ENCODE assay signal across 17 cellular contexts in genomic region chr6:152893187-152893586, GRCh38.
DNase-seq lines count a peak whose midpoint lies in the region; ATAC-seq, FAIRE-seq and TF ChIP-seq lines count a peak whose summit lies in the region.
"Had no signal": no experiment of that assay in that cellular context is flagged by ENCODE, and none has a peak within 500 bp of the region (broad histone marks: within the 10 kb centered on the region; RNA-seq: fewer than 3 reads in every experiment).

No MANE protein-coding gene starts in this region.

- POLR2A ChIA-PET in Caco-2 (lab: Charles Lee): no interaction called here

- H3K4me3 Mint-ChIP-seq in activated CD4-positive, alpha-beta T cell treated with anti-CD3 and anti-CD28 coated beads, Interleukin-2, amount 10 ng/mL, durations not matched to agents 24 days and 14 days: no peak overlapping the region
- H3K4me3 Mint-ChIP-seq in Caco-2 (ENCODE audit: unreplicated experiment): no peak overlapping the region
- H3K4me3 Mint-ChIP-seq: CD14-positive monocyte; CD8-positive, alpha-beta T cell had no signal

- H3K27me3 ChIP-seq in neutrophil (no peaks in the 10 kb centered on the region), Caco-2 (replicated peaks; ENCODE audit: control insufficient read depth, insufficient read depth, low read length) (no peaks in the 10 kb centered on the region)

- peak overlapping the region; percentile 56 for H3K27ac ChIP-seq in neutrophil
- H3K27ac ChIP-seq: 22Rv1, HL-60 had no signal

- H3K4me3 ChIP-seq in neutrophil (ENCODE audit: low read depth in 1 of 2, low read length in 1 of 2) (no peak overlapping the region), Caco-2 (ENCODE audit: low read depth, low read length) (no peak overlapping the region)
- H3K4me3 ChIP-seq: GM12878, HAP-1 had no signal

- FAIRE-seq in urothelium cell line (lab: Jason Lieb, UNC): no peak
- FAIRE-seq: GM12878, GM18507 had no signal

- peaks cover 15% of the 10 kb centered on the region for H3K27me3 Mint-ChIP-seq in activated CD4-positive, alpha-beta T cell treated with anti-CD3 and anti-CD28 coated beads, Interleukin-2, amount 10 ng/mL, durations not matched to agents 24 days and 14 days
- peaks cover 22% of the 10 kb centered on the region for H3K27me3 Mint-ChIP-seq in Caco-2 (ENCODE audit: insufficient read depth, unreplicated experiment)

- peaks cover 3% of the 10 kb centered on the region for H3K4me1 Mint-ChIP-seq in activated CD4-positive, alpha-beta T cell treated with anti-CD3 and anti-CD28 coated beads, Interleukin-2, amount 10 ng/mL, durations not matched to agents 24 days and 14 days
- no peaks in the 10 kb centered on the region for H3K4me1 Mint-ChIP-seq in Caco-2 (ENCODE audit: low read depth, unreplicated experiment)
- H3K4me1 Mint-ChIP-seq: CD14-positive monocyte had no signal

- no peak for ATAC-seq in HG02678 (IDR thresholded peaks at IDR 0.05; ENCODE audit: unreplicated experiment)
- ATAC-seq: CD8-positive, alpha-beta T cell; GM12878 had no signal

- TF ChIP-seq CTCF in neutrophil (IDR thresholded peaks at IDR 0.05) (no peak), Caco-2 (IDR thresholded peaks at IDR 0.05; ENCODE audit: insufficient read depth in 1 of 2, low read depth in 1 of 2, low read length in 1 of 2, severe bottlenecking in 1 of 2, unreplicated experiment in 1 of 2) (no peak)

- CTCF ChIA-PET in Caco-2 (lab: Charles Lee): interaction anchor here (0.7 kb wide), 1 partner anchor 154 kb away, joined by 3 read pairs; no protein-coding TSS in a partner anchor

- peak; percentile 55 for DNase-seq in DMS 273 (lab: John Stamatoyannopoulos, UW; ENCODE audit: unreplicated experiment)
- no peak for DNase-seq in DMS 273 treated with DMSO at 0.1 percent for 48 hours (lab: John Stamatoyannopoulos, UW)
- DNase-seq in cerebellum (ENCODE audit: low spot score): peak; percentile 7
- DNase-seq in activated CD4-positive, alpha-beta T cell treated with anti-CD3 and anti-CD28 coated beads, Interleukin-2, amount 10 ng/mL, durations not matched to agents 24 days and 14 days: no peak
- no peak for DNase-seq in urothelium cell line (ENCODE audit: low spot score)
- no peak for DNase-seq in Caco-2
- DNase-seq: CD8-positive, alpha-beta T cell; COR-L47; GOT3 had no signal

- H3K36me3 Mint-ChIP-seq in activated CD4-positive, alpha-beta T cell treated with anti-CD3 and anti-CD28 coated beads, Interleukin-2, amount 10 ng/mL, durations not matched to agents 24 days and 14 days (ENCODE audit: low read depth): no peaks in the 10 kb centered on the region
- H3K36me3 Mint-ChIP-seq in Caco-2 (ENCODE audit: insufficient read depth, unreplicated experiment): no peaks in the 10 kb centered on the region
- H3K36me3 Mint-ChIP-seq: CD14-positive monocyte; CD8-positive, alpha-beta T cell had no signal

- no TSS peak for BruUV-seq in Caco-2 (replicated peaks; lab: Mats Ljungman, UMichigan)

- no peaks in the 10 kb centered on the region for H3K9me3 ChIP-seq in neutrophil
- no peaks in the 10 kb centered on the region for H3K9me3 ChIP-seq in Caco-2
- H3K9me3 ChIP-seq: HAP-1 had no signal

- H3K36me3 ChIP-seq in neutrophil (no peaks in the 10 kb centered on the region), Caco-2 (ENCODE audit: control insufficient read depth, insufficient read depth, low read length) (no peaks in the 10 kb centered on the region)
- H3K36me3 ChIP-seq: HAP-1 had no signal

- peaks cover 9 to 27% of the 10 kb centered on the region in 2 experiments for H3K4me1 ChIP-seq in neutrophil (ENCODE audit: control insufficient read depth in 1 of 2, insufficient read depth in 1 of 2, low read depth in 1 of 2, low read length in 1 of 2)
- H3K4me1 ChIP-seq in Caco-2: no peaks in the 10 kb centered on the region
- H3K4me1 ChIP-seq: HAP-1 had no signal

- intact Hi-C loops in activated CD4-positive, alpha-beta T cell treated with anti-CD3 and anti-CD28 coated beads, Interleukin-2, amount 10 ng/mL, durations not matched to agents 24 days and 14 days (cut with micrococcal nuclease): no loop called here
- intact Hi-C loops in Caco-2 (cut with micrococcal nuclease; ENCODE audit: unreplicated experiment): no loop called here

- H3K27ac Mint-ChIP-seq in activated CD4-positive, alpha-beta T cell treated with anti-CD3 and anti-CD28 coated beads, Interleukin-2, amount 10 ng/mL, durations not matched to agents 24 days and 14 days: no peak overlapping the region
- no peak overlapping the region for H3K27ac Mint-ChIP-seq in Caco-2 (ENCODE audit: unreplicated experiment)
- H3K27ac Mint-ChIP-seq: CD14-positive monocyte; CD8-positive, alpha-beta T cell had no signal

- H3K9me3 Mint-ChIP-seq in activated CD4-positive, alpha-beta T cell treated with anti-CD3 and anti-CD28 coated beads, Interleukin-2, amount 10 ng/mL, durations not matched to agents 24 days and 14 days: no peaks in the 10 kb centered on the region
- H3K9me3 Mint-ChIP-seq in Caco-2 (ENCODE audit: unreplicated experiment): no peaks in the 10 kb centered on the region
- H3K9me3 Mint-ChIP-seq: CD8-positive, alpha-beta T cell had no signal

Comparison
In these comparisons a context has a peak if more than half of its experiments do, and no peak if none do; other contexts are left out.
1. DNase-seq: peak in DMS 273 (single experiment) and cerebellum (single experiment); none in DMS 273 treated with DMSO at 0.1 percent for 48 hours (single experiment), activated CD4-positive, alpha-beta T cell treated with anti-CD3 and anti-CD28 coated beads, Interleukin-2, amount 10 ng/mL, durations not matched to agents 24 days and 14 days (single experiment), urothelium cell line (single experiment) and Caco-2 (0 of 2).